1 cellular context compared by ENCODE assay signal in genomic region chr9:127536499-127536898, GRCh38.
A peak's percentile ranks its signal among the peaks of the same experiment; 100 is the strongest.
TF ChIP-seq lines count a peak whose summit lies in the region.

No MANE protein-coding gene starts in this region.

TF ChIP-seq in HepG2, 621 proteins besides CTCF, POLR2A, EP300 and RAD21 (continued from another document):
- TF ChIP-seq HIC2 (CRISPR knock-in tag; IDR thresholded peaks at IDR 0.05; ENCODE audit: low read depth): no peak
- peak; percentile 93 for TF ChIP-seq ZNF768 (CRISPR knock-in tag; IDR thresholded peaks at IDR 0.05)
